ENCODE assay signal across 1 cellular context in the genomic region with DNA sequence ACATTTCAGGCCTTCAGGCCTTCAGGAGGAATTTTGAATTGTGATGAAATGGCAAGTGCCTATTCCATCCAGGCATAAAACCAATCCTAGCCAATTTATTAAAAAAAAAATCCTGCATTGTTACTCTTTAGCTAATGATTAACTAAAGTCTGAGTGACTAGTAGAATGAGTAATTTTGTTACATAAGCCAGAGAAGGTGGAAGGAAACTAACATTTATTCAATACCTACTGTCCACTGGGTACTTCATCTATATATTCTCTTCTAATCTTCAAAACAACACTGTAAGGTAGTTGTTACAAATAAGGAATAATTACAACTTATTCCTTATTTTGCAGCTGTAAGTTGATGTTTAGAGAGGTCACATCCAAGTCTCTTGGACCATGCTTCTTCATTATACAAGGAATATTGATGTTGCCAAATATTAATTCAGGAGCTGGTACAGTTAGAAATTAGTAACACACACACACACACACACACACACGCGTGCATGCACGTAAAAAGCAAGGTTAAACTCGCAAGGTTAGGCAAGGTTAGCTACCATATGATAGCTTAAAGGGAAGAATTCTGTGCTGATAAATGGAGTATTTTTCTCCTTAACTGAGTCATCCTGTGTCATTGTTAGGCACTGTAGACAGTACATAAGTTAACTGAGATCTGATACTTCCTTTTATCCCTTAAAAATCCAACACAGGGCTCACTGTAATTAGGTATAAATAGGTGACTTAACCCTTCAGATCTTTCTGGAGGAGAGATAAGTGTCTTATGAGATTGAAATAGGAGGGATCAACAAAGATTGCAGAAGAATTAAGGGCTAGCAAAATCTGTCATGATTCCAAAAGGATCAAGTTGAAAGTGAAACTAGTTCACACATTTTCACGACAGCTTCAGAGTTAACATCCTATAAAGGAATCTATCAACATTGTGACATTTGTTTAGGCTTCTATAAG.
TF ChIP-seq lines count a peak whose summit lies in the region.

No MANE protein-coding gene starts in this region.

TF ChIP-seq in HepG2, 621 proteins besides CTCF, POLR2A, EP300 and RAD21 (continued from another document):
- no peak for TF ChIP-seq ZNF660 (CRISPR knock-in tag; IDR thresholded peaks at IDR 0.05; ENCODE audit: borderline replicate concordance, low read depth)
- no peak for TF ChIP-seq ZNF644 (CRISPR knock-in tag; IDR thresholded peaks at IDR 0.05; ENCODE audit: low read depth)
- TF ChIP-seq ZNF550 (CRISPR knock-in tag; IDR thresholded peaks at IDR 0.05; ENCODE audit: borderline replicate concordance): no peak
- TF ChIP-seq, protein P1, sequence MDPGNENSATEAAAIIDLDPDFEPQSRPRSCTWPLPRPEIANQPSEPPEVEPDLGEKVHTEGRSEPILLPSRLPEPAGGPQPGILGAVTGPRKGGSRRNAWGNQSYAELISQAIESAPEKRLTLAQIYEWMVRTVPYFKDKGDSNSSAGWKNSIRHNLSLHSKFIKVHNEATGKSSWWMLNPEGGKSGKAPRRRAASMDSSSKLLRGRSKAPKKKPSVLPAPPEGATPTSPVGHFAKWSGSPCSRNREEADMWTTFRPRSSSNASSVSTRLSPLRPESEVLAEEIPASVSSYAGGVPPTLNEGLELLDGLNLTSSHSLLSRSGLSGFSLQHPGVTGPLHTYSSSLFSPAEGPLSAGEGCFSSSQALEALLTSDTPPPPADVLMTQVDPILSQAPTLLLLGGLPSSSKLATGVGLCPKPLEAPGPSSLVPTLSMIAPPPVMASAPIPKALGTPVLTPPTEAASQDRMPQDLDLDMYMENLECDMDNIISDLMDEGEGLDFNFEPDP (CRISPR knock-in tag; conservative IDR thresholded peaks at IDR 0.05): no peak
- TF ChIP-seq KAT8 (CRISPR knock-in tag; IDR thresholded peaks at IDR 0.05): 0 out of 2 replicates have a peak, but pooled peaks have one; percentile 12
- no peak for TF ChIP-seq RFX1 (IDR thresholded peaks at IDR 0.05)
- TF ChIP-seq, protein P2, sequence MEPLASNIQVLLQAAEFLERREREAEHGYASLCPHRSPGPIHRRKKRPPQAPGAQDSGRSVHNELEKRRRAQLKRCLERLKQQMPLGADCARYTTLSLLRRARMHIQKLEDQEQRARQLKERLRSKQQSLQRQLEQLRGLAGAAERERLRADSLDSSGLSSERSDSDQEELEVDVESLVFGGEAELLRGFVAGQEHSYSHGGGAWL (CRISPR knock-in tag; IDR thresholded peaks at IDR 0.05): no peak
- TF ChIP-seq RBFOX2 (IDR thresholded peaks at IDR 0.05; ENCODE audit: low read depth, low read length): no peak
- TF ChIP-seq FOSL2 (CRISPR knock-in tag; IDR thresholded peaks at IDR 0.05): peak; percentile 34; the same call in 1 of the 2 replicates
- no peak for TF ChIP-seq THAP11 (CRISPR knock-in tag; IDR thresholded peaks at IDR 0.05)
- no peak for TF ChIP-seq BRCA1 (CRISPR knock-in tag; IDR thresholded peaks at IDR 0.05)
- no peak for TF ChIP-seq MTF1 (CRISPR knock-in tag; IDR thresholded peaks at IDR 0.05)
- no peak for TF ChIP-seq ZNF775 (CRISPR knock-in tag; IDR thresholded peaks at IDR 0.05; ENCODE audit: borderline replicate concordance)
- no peak for TF ChIP-seq ZNF747 (CRISPR knock-in tag; IDR thresholded peaks at IDR 0.05; ENCODE audit: borderline replicate concordance)
